In the genomic region with DNA sequence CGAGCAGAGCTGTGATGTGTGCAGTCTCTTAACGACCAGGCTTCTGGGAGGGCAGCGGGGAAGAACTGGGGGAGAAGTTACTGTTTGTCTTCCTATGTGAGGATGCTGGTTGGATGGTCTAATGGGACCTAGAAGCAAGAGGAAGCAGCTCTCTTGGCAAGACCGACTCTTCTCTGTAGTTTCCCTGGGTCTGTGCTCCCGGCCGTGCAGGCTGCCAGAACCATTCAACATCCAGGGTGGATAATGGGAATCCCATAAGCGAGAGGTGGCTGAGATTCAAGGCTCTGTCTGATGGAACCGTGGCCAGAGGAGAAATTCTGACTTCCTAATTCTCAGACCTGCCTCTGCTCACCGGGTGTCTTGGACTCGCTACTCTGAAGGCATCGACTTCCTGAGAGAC, we compare ENCODE assay signal across 5 cellular contexts.
"Had no signal": no experiment of that assay in that cellular context is flagged by ENCODE, and none has a peak within 500 bp of the region (broad histone marks: within the 10 kb centered on the region; RNA-seq: fewer than 3 reads in every experiment).

No MANE protein-coding gene starts in this region.

- H2AFZ ChIP-seq: GM23338 had no signal

- H3K4me1 Mint-ChIP-seq: GM23338 had no signal

- H3K4me2 ChIP-seq: GM23338 had no signal

- DNase-seq: H9, HCEC 1CT, IMR-90 had no signal

- H3K27ac Mint-ChIP-seq: GM23338, H9 had no signal

- H3K4me3 ChIP-seq: GM23338, K562 had no signal

- H3K4me3 Mint-ChIP-seq: GM23338, H9 had no signal

- ATAC-seq: GM23338, K562 had no signal
